Comparison of ENCODE assay signal across 9 cellular contexts in the genomic region with DNA sequence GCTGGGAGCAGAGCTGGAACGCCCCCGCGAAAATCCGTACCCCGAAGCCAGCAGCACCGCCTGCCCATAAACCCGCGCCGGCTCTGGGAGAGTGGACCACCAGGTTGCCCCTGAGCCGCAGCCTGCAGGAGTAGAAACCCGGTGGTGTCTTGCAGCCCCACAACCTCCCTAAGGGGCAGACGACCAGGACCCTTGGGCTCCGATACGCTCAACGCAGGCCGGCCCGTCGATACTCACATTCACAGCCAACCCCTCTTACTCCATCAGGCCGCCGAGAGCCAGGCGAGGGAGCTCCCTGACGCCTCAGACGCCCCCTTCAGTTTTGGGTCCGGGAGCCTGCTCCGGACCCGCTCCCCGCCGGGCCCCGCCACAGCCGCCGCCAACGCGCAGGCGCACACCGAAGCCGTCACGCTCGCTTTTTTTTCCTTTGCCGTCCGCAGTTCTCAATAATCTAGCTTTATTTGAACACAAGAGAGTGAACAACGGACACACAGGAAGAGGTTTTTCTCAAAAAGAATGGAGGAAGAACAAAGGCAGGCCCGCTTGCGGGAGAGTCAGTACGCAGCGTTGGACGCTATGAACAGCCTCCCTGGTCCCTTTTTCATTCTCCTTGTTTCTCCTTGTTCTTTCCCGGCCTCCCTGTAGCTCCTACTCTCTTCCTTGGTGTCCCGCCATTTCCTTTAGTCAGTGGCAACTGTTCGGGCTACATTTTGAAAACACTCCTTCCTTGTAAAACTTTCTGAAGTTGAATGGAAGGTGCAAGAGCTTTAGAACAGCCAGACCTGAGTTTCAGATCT. TPM values are rescaled to one million over a fixed set of nuclear protein-coding genes. Genes with fewer than 3 reads are reported as not detected.
DNase-seq lines count a peak whose midpoint lies in the region; ATAC-seq, FAIRE-seq and TF ChIP-seq lines count a peak whose summit lies in the region.
"Had no signal": no experiment of that assay in that cellular context is flagged by ENCODE, and none has a peak within 500 bp of the region (broad histone marks: within the 10 kb centered on the region; RNA-seq: fewer than 3 reads in every experiment).

A gene (minus strand): TSS at position 399 of the 797 bp plus-strand sequence. CDS start 18,852 bp downstream, outside the sequence.

- H3K27ac Mint-ChIP-seq in mesothelial cell of epicardium: peak within 1 kb of the TSS; percentile 99

- no peaks in the 10 kb centered on the region for H3K9me3 ChIP-seq in BE2C
- no peaks in the 10 kb centered on the region for H3K9me3 ChIP-seq in OCI-LY3 (ENCODE audit: insufficient read depth, low read length)
- no peaks in the 10 kb centered on the region for H3K9me3 ChIP-seq in endothelial cell of umbilical vein (replicated peaks; ENCODE audit: control insufficient read depth, insufficient read depth, low read length)

- peaks cover 2% of the 10 kb centered on the region for H3K36me3 Mint-ChIP-seq in mesothelial cell of epicardium

- TF ChIP-seq POLR2A in endothelial cell of umbilical vein (IDR thresholded peaks at IDR 0.05; ENCODE audit: low read depth, low read length): peak; percentile 84

- H3K9ac ChIP-seq in OCI-LY3 (ENCODE audit: low read length) (peak within 1 kb of the TSS; percentile 94), endothelial cell of umbilical vein (replicated peaks; ENCODE audit: extremely low read depth, insufficient read depth, low read length) (peak within 1 kb of the TSS; percentile 98)

- FAIRE-seq in endothelial cell of umbilical vein (lab: Jason Lieb, UNC): no peak
- FAIRE-seq: TTC549 had no signal

- DNase-seq in BE2C (peak; percentile 88), HuH-7.5 (ENCODE audit: low spot score) (peak; percentile 61), endothelial cell of umbilical vein (ENCODE audit: low read depth, low spot score) (peak; percentile 93), mesothelial cell of epicardium (ENCODE audit: low spot score in 2 of 2, unreplicated experiment in 2 of 2) (peak; percentile 80 to 93)
- DNase-seq in activated CD8-positive, alpha-beta memory T cell treated with anti-CD3 and anti-CD28 coated beads, Interleukin-2, amount 50 U/mL, for 48 hours: peak; percentile 93
- peak; percentile 76 to 80 for DNase-seq in stimulated activated CD8-positive, alpha-beta memory T cell treated with anti-CD3 and anti-CD28 coated beads, Interleukin-15, amount 100 ng/mL, for 48 hours (ENCODE audit: low read depth in 2 of 2)

- dilution Hi-C loops in endothelial cell of umbilical vein (cut with MboI; ENCODE audit: extremely low pct_ligation_motif_present, low sequenced_read_pairs): no loop called here

- H3K4me3 Mint-ChIP-seq in mesothelial cell of epicardium: peak within 1 kb of the TSS; percentile 95

- POLR2A ChIA-PET in endothelial cell of umbilical vein (lab: Charles Lee): interaction anchor here (0.5 to 1.3 kb wide), 5 partner anchors 12 to 218 kb away, joined by 3 to 4 read pairs (median 3); a partner anchor contains a TSS

- H3K79me2 ChIP-seq in OCI-LY3 (ENCODE audit: low read length) (peaks cover 45% of the 10 kb centered on the region), endothelial cell of umbilical vein (ENCODE audit: control insufficient read depth, insufficient read depth, low read length) (peaks cover 49% of the 10 kb centered on the region)

- no peaks in the 10 kb centered on the region for H4K20me1 ChIP-seq in OCI-LY3 (ENCODE audit: insufficient read depth, low read length)
- H4K20me1 ChIP-seq in endothelial cell of umbilical vein (replicated peaks; ENCODE audit: control insufficient read depth, extremely low read depth, insufficient read depth, low read length): no peaks in the 10 kb centered on the region

- H3K27me3 Mint-ChIP-seq in mesothelial cell of epicardium (ENCODE audit: low read depth): no peaks in the 10 kb centered on the region

- no peaks in the 10 kb centered on the region for H3K27me3 ChIP-seq in BE2C
- no peaks in the 10 kb centered on the region for H3K27me3 ChIP-seq in OCI-LY3 (ENCODE audit: low read depth, low read length)
- H3K27me3 ChIP-seq in endothelial cell of umbilical vein (ENCODE audit: control insufficient read depth in 2 of 2, insufficient read depth in 2 of 2, low read length in 2 of 2): no peaks in the 10 kb centered on the region

- H3K4me1 Mint-ChIP-seq in mesothelial cell of epicardium: peaks cover 26% of the 10 kb centered on the region

- no peaks in the 10 kb centered on the region for H3K9me3 Mint-ChIP-seq in mesothelial cell of epicardium

- H3K27ac ChIP-seq in OCI-LY3 (ENCODE audit: low read length) (peak within 1 kb of the TSS; percentile 69), endothelial cell of umbilical vein (ENCODE audit: insufficient read depth, low read depth, low read length) (peak within 1 kb of the TSS; percentile 99)

- H3K4me1 ChIP-seq in BE2C (no peaks in the 10 kb centered on the region; the same call in 1 of the 2 replicates), OCI-LY3 (ENCODE audit: low read length) (peaks cover 14% of the 10 kb centered on the region), endothelial cell of umbilical vein (ENCODE audit: control insufficient read depth, extremely low read depth, insufficient read depth, low read length) (peaks cover 36% of the 10 kb centered on the region)

- H3K36me3 ChIP-seq in BE2C (no peaks in the 10 kb centered on the region), OCI-LY3 (replicated peaks; ENCODE audit: low read depth, low read length) (no peaks in the 10 kb centered on the region), endothelial cell of umbilical vein (ENCODE audit: control insufficient read depth in 2 of 2, extremely low read depth in 1 of 2, insufficient read depth in 2 of 2, low read length in 2 of 2) (no peaks in the 10 kb centered on the region)

- BruUV-seq in endothelial cell of umbilical vein (replicated peaks; lab: Mats Ljungman, UMichigan): TSS peak; percentile 59

- peak within 1 kb of the TSS; percentile 78 for H3K4me2 ChIP-seq in OCI-LY3 (ENCODE audit: low read length)
- H3K4me2 ChIP-seq in endothelial cell of umbilical vein (ENCODE audit: insufficient read depth, low read length): peak within 1 kb of the TSS; percentile 99

- intact Hi-C loops in endothelial cell of umbilical vein (cut with micrococcal nuclease): loop anchor here (2.0 to 5.0 kb wide), 2 partner anchors 84 to 219 kb away; a partner anchor contains a TSS

- H3K9me1 ChIP-seq in endothelial cell of umbilical vein (replicated peaks; ENCODE audit: control insufficient read depth, extremely low read depth, insufficient read depth, low read length): no peaks in the 10 kb centered on the region

- H3K4me3 ChIP-seq in BE2C (ENCODE audit: low read depth, low read length): peak within 1 kb of the TSS; percentile 74
- peak within 1 kb of the TSS; percentile 91 for H3K4me3 ChIP-seq in OCI-LY3 (ENCODE audit: low read length)
- H3K4me3 ChIP-seq in endothelial cell of umbilical vein (replicated peaks in 1 of 3; ENCODE audit: insufficient read depth in 1 of 3, low read depth in 1 of 3, low read length in 3 of 3): peak within 1 kb of the TSS; percentile 79 to 94 (median 92)

- CTCF ChIA-PET in endothelial cell of umbilical vein (lab: Charles Lee): interaction anchor here (0.8 to 2.0 kb wide), 7 partner anchors 8 to 159 kb away, joined by 3 to 5 read pairs (median 4); no protein-coding TSS in a partner anchor

- TF ChIP-seq CTCF in BE2C (IDR thresholded peaks at IDR 0.05; ENCODE audit: low read depth, low read length) (no peak), OCI-LY3 (IDR thresholded peaks at IDR 0.05; ENCODE audit: low read depth, low read length) (no peak), endothelial cell of umbilical vein (IDR thresholded peaks at IDR 0.05; ENCODE audit: extremely low read depth in 1 of 2, insufficient read depth in 1 of 2, low read depth in 1 of 2, low read length in 2 of 2) (peak in 1 of 2 donors; percentile 14), mesothelial cell of epicardium (IDR thresholded peaks at IDR 0.05; ENCODE audit: unreplicated experiment) (no peak)

- peak; percentile 58 for ATAC-seq in GM19372 (IDR thresholded peaks at IDR 0.05; ENCODE audit: low read depth, unreplicated experiment)

- H2AFZ ChIP-seq in OCI-LY3 (ENCODE audit: low read depth, low read length) (peak within 1 kb of the TSS; percentile 95), endothelial cell of umbilical vein (ENCODE audit: low read depth, low read length) (peak within 1 kb of the TSS; percentile 50)

TF ChIP-seq in endothelial cell of umbilical vein, 7 proteins besides CTCF, POLR2A, EP300 and RAD21:
- peak; percentile 86 for TF ChIP-seq POLR2AphosphoS5 (IDR thresholded peaks at IDR 0.05; ENCODE audit: insufficient read depth, low read depth, low read length)
- no peak for TF ChIP-seq JUN (IDR thresholded peaks at IDR 0.05; ENCODE audit: borderline replicate concordance, insufficient read depth, insufficient read length, low read depth)
- TF ChIP-seq FOS (IDR thresholded peaks at IDR 0.05; ENCODE audit: borderline replicate concordance, insufficient read depth, low read length): no peak
- TF ChIP-seq EZH2 (IDR thresholded peaks at IDR 0.05; ENCODE audit: borderline replicate concordance, low read depth, low read length, severe bottlenecking): no peak
- no peak for TF ChIP-seq GATA2 (IDR thresholded peaks at IDR 0.05; ENCODE audit: insufficient read depth, insufficient read length, low read depth, low read length)
- TF ChIP-seq, protein P1, sequence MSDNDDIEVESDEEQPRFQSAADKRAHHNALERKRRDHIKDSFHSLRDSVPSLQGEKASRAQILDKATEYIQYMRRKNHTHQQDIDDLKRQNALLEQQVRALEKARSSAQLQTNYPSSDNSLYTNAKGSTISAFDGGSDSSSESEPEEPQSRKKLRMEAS (IDR thresholded peaks at IDR 0.05; ENCODE audit: insufficient read depth, insufficient read length): no peak
- TF ChIP-seq MYC (IDR thresholded peaks at IDR 0.05; ENCODE audit: low read depth, low read length): no peak

RNA-seq across cellular contexts. Expression of the gene that starts here (rescaled TPM):
- polyA plus RNA-seq in BE2C (2012; ENCODE audit: insufficient read depth, insufficient read length, low read depth): 23.8 TPM
- 51.2 and 53.5 TPM in 2 replicates for total RNA-seq in endothelial cell of umbilical vein
- 16.7 and 18.9 TPM in 2 replicates for polyA plus RNA-seq in endothelial cell of umbilical vein
- 16.3 and 17.3 TPM in 2 replicates for polyA plus RNA-seq in endothelial cell of umbilical vein (2011; cell fraction: cytosol; rRNA removed)
- 17.8 and 18.5 TPM in 2 replicates for polyA plus RNA-seq in endothelial cell of umbilical vein (2011; cell fraction: nucleus; rRNA removed)
- polyA plus RNA-seq in endothelial cell of umbilical vein (2012): 29.7 and 40.7 TPM in 2 replicates
- polyA minus RNA-seq in endothelial cell of umbilical vein: 86.9 and 96.7 TPM in 2 replicates
- 48.4 TPM for polyA minus RNA-seq in endothelial cell of umbilical vein (2011; cell fraction: cytosol; rRNA and poly(A)+ RNA removed)
- polyA minus RNA-seq in endothelial cell of umbilical vein (2011; cell fraction: nucleus; rRNA and poly(A)+ RNA removed): 33.3 and 54.0 TPM in 2 replicates
- 50.2 to 52.9 TPM (median 51.0 TPM) in 3 replicates for total RNA-seq in mesothelial cell of epicardium

Comparison
In these comparisons a context has a peak if more than half of its experiments do, and no peak if none do; other contexts are left out.
1. Peak in every context shown above with its lines: DNase-seq, ATAC-seq, H3K4me3 ChIP-seq and H3K27ac ChIP-seq.